8 cellular contexts compared by ENCODE assay signal in the genomic region with DNA sequence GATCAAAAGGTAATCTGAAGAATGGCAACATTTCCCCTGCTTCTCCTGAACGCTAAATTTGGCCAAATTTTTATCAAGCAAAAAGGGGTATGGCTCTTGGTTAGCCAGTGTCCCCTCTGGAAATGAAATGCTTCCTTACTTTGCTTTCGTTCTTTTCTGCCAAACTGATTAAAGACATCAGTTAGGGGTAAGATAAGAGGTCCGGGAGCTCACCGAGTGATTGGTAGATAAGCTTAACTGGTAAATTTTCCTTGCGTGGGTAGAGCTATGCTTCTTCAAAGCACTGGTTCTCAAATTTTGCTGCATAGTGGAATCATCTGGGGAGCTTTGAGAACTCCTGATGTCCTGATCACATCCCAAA.
DNase-seq lines count a peak whose midpoint lies in the region; ATAC-seq and TF ChIP-seq lines count a peak whose summit lies in the region.

No MANE protein-coding gene starts in this region.

- H3K4me1 ChIP-seq in ES-I3 (ENCODE audit: insufficient read depth, low read length) (peaks cover 4% of the 10 kb centered on the region; the same call in 1 of the 2 replicates), PC-9 (replicated peaks; ENCODE audit: insufficient read depth) (peaks cover 20% of the 10 kb centered on the region), trophoblast cell (ENCODE audit: control insufficient read depth in 1 of 2, insufficient read depth in 2 of 2, low read length in 2 of 2) (peaks cover 3 to 9% of the 10 kb centered on the region in 2 experiments)

- no peak overlapping the region for H3K23ac ChIP-seq in trophoblast cell (ENCODE audit: low read length)

- no peak overlapping the region for H4K91ac ChIP-seq in trophoblast cell (ENCODE audit: low read depth, low read length)

- H4K8ac ChIP-seq in trophoblast cell (ENCODE audit: low read depth, low read length), result no peak overlapping the region

- H3K4me3 ChIP-seq in PC-9, result peak overlapping the region; percentile 62
- no peak overlapping the region for H3K4me3 ChIP-seq in trophoblast cell (ENCODE audit: low read depth, low read length)

- H3F3A ChIP-seq in PC-9 (ENCODE audit: insufficient read depth, low read depth), result peaks cover 19% of the 10 kb centered on the region

- no peaks in the 10 kb centered on the region for H3K9me2 ChIP-seq in PC-9 (ENCODE audit: insufficient read depth)

- H3K9me3 ChIP-seq in ES-I3 (ENCODE audit: control insufficient read depth, insufficient read depth, low read length) (no peaks in the 10 kb centered on the region), PC-9 (ENCODE audit: insufficient read depth, low read depth) (no peaks in the 10 kb centered on the region), trophoblast cell (ENCODE audit: insufficient read depth, low read depth, low read length) (no peaks in the 10 kb centered on the region)

- H2BK12ac ChIP-seq in trophoblast cell (ENCODE audit: low read length), result no peak overlapping the region

- no peak overlapping the region for H2BK5ac ChIP-seq in trophoblast cell (ENCODE audit: low read depth, low read length, poor library complexity)

- no peak for TF ChIP-seq CTCF in PC-9 (conservative IDR thresholded peaks at IDR 0.05)

- no peak for TF ChIP-seq POLR2A in erythroblast (IDR thresholded peaks at IDR 0.05; ENCODE audit: low read length)

- TSS peak; percentile 62 for BruUV-seq in PC-9 (replicated peaks; lab: Mats Ljungman, UMichigan)

- no peak overlapping the region for H2AK5ac ChIP-seq in trophoblast cell (ENCODE audit: low read length)

- H3K18ac ChIP-seq in trophoblast cell (ENCODE audit: low read length), result no peak overlapping the region

- intact Hi-C loops in PC-9 (cut with micrococcal nuclease; ENCODE audit: unreplicated experiment), result loop anchor here (10.0 kb wide), 1 partner anchor 54 kb away; no protein-coding TSS in a partner anchor

- no peak overlapping the region for H3K4ac ChIP-seq in trophoblast cell (ENCODE audit: low read depth, low read length)

- H3K36me3 ChIP-seq in ES-I3 (ENCODE audit: insufficient read depth, low read length) (no peaks in the 10 kb centered on the region), PC-9 (ENCODE audit: low read depth) (no peaks in the 10 kb centered on the region), trophoblast cell (ENCODE audit: control insufficient read depth in 1 of 2, insufficient read depth in 2 of 2, low read length in 2 of 2) (no peaks in the 10 kb centered on the region)

- H3K27ac ChIP-seq in PC-9 (peak overlapping the region; percentile 76), trophoblast cell (ENCODE audit: low read depth, low read length) (peak overlapping the region; percentile 7)

- H3K14ac ChIP-seq in trophoblast cell (ENCODE audit: low read length), result no peak overlapping the region

- H2AFZ ChIP-seq in PC-9, result peak overlapping the region; percentile 81
- H2AFZ ChIP-seq in trophoblast cell (ENCODE audit: insufficient read depth, low read length, poor library complexity), result no peak overlapping the region

- no peaks in the 10 kb centered on the region for H3K27me3 ChIP-seq in PC-9 (ENCODE audit: insufficient read depth, low read depth)
- H3K27me3 ChIP-seq in trophoblast cell (ENCODE audit: insufficient read depth, low read length), result peaks cover 15% of the 10 kb centered on the region

- no CpG with 5 or more reads among the region's 5 CpGs for WGBS in trophoblast cell (ENCODE audit: extremely low coverage, insufficient coverage, insufficient read length)

- no peaks in the 10 kb centered on the region for H4K20me1 ChIP-seq in PC-9 (ENCODE audit: insufficient read depth)

- H3K4me2 ChIP-seq in PC-9 (peak overlapping the region; percentile 97), trophoblast cell (ENCODE audit: low read length) (peak overlapping the region; percentile 100)

- no peak for DNase-seq in PC-9
- peak; percentile 54 to 66 for DNase-seq in erythroblast (lab: John Stamatoyannopoulos, UW)
- DNase-seq in trophoblast cell, result no peak
- no peak for DNase-seq in mucosa of gallbladder (ENCODE audit: low spot score)
- DNase-seq in activated CD8-positive, alpha-beta memory T cell treated with anti-CD3 and anti-CD28 coated beads, Interleukin-2, amount 50 U/mL, for 4 hours, result no peak
- no peak for DNase-seq in DMS79 treated with DMSO at 0.1 percent for 48 hours (lab: John Stamatoyannopoulos, UW)

- POLR2A ChIA-PET in PC-9 (lab: Charles Lee; ENCODE audit: unreplicated experiment), result no interaction called here

- peak overlapping the region; percentile 66 for H3K9ac ChIP-seq in ES-I3 (ENCODE audit: low read depth, low read length)
- no peak overlapping the region for H3K9ac ChIP-seq in trophoblast cell (ENCODE audit: low read length)

- peaks cover 6% of the 10 kb centered on the region for H3K79me1 ChIP-seq in trophoblast cell (ENCODE audit: low read length)

- CTCF ChIA-PET in PC-9 (lab: Charles Lee), result interaction anchor here (0.7 kb wide), 1 partner anchor 408 kb away, joined by 3 read pairs; no protein-coding TSS in a partner anchor

- H2BK120ac ChIP-seq in trophoblast cell (ENCODE audit: insufficient read depth, low read length, poor library complexity), result no peak overlapping the region

- ATAC-seq in HG03521 (IDR thresholded peaks at IDR 0.05; ENCODE audit: unreplicated experiment), result no peak

- no peak overlapping the region for H4K12ac ChIP-seq in trophoblast cell (ENCODE audit: low read depth, low read length)

- H3K79me2 ChIP-seq in PC-9 (ENCODE audit: low read depth), result no peaks in the 10 kb centered on the region
- no peaks in the 10 kb centered on the region for H3K79me2 ChIP-seq in trophoblast cell (ENCODE audit: control insufficient read depth, insufficient read depth, low read length, poor library complexity)

Comparison
In these comparisons a context has a peak if more than half of its experiments do, and no peak if none do; other contexts are left out.
1. DNase-seq: peak in erythroblast (2 of 2); none in PC-9 (0 of 2), trophoblast cell (0 of 2), mucosa of gallbladder (single experiment), activated CD8-positive, alpha-beta memory T cell treated with anti-CD3 and anti-CD28 coated beads, Interleukin-2, amount 50 U/mL, for 4 hours (single experiment) and DMS79 treated with DMSO at 0.1 percent for 48 hours (single experiment).